ENCODE assay signal across 23 cellular contexts in the genomic region with DNA sequence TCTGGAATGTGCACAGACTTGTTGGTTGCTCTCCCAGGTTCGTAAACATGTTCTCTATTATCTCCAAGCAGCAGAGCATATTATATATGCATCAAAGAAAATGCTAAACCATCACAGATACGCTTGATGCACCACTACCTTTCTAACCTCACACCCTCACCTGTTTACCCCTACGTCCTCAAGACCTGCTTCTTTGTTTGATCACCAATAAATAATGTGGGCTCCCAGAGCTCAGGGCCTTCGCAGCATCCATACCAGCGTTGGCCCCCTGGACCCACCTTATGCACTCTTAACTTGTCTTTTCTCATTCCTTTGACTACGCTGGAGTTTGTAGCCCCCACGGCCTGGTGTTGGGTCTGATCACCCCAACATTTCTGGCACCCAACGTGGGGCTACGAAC.
"Had no signal": no experiment of that assay in that cellular context is flagged by ENCODE, and none has a peak within 500 bp of the region (broad histone marks: within the 10 kb centered on the region; RNA-seq: fewer than 3 reads in every experiment).

No MANE protein-coding gene starts in this region.

- H3K4me3 Mint-ChIP-seq: naive thymus-derived CD4-positive, alpha-beta T cell; nephron; stimulated activated memory B cell treated with anti-CD40 and anti-IgM and Interleukin-4, amounts not matched to agents 10 μg/mL and 1 μg/mL and 100 μg/mL, for 72 hours; type B pancreatic cell had no signal

- H3K36me3 ChIP-seq: esophagus squamous epithelium, prostate gland, right atrium auricular region had no signal

- H3K4me1 ChIP-seq: prostate gland, right atrium auricular region, testis, tibial artery had no signal

- H3K9me3 ChIP-seq: prostate gland, testis had no signal

- H3K4me3 ChIP-seq: esophagus squamous epithelium, prostate gland, right atrium auricular region, testis, tibial artery had no signal

- H3K27ac ChIP-seq: esophagus squamous epithelium, prostate gland, right atrium auricular region, testis, tibial artery had no signal

- H3K4me1 Mint-ChIP-seq: immature natural killer cell; naive thymus-derived CD4-positive, alpha-beta T cell; nephron; stimulated activated memory B cell treated with anti-CD40 and anti-IgM and Interleukin-4, amounts not matched to agents 10 μg/mL and 1 μg/mL and 100 μg/mL, for 72 hours had no signal

- H3K27me3 Mint-ChIP-seq: naive thymus-derived CD4-positive, alpha-beta T cell; stimulated activated memory B cell treated with anti-CD40 and anti-IgM and Interleukin-4, amounts not matched to agents 10 μg/mL and 1 μg/mL and 100 μg/mL, for 72 hours; type B pancreatic cell had no signal

- DNase-seq: cerebellar nuclear complex; effector CD8-positive, alpha-beta T cell; erythroblast; esophagus squamous epithelium; hypothalamus; immature natural killer cell; mesendoderm; midbrain; naive thymus-derived CD4-positive, alpha-beta T cell; nucleus accumbens; stimulated activated CD4-positive, alpha-beta T cell treated with anti-CD3 and anti-CD28 coated beads, Interleukin-2, amount 100 ng/mL, for 24 hours; stimulated activated CD4-positive, alpha-beta T cell treated with anti-CD3 and anti-CD28 coated beads, Interleukin-4, amount 100 ng/mL, for 24 hours; stimulated activated naive CD8-positive, alpha-beta T cell treated with anti-CD3 and anti-CD28 coated beads, Interleukin-15, Interleukin-2, amounts not matched to agents 100 U/mL and 50 U/mL, for 24 hours; substantia nigra; testis; tibial artery had no signal

- H3K27ac Mint-ChIP-seq: immature natural killer cell; nephron; stimulated activated memory B cell treated with anti-CD40 and anti-IgM and Interleukin-4, amounts not matched to agents 10 μg/mL and 1 μg/mL and 100 μg/mL, for 72 hours; type B pancreatic cell had no signal

- ATAC-seq: left lobe of liver; naive thymus-derived CD4-positive, alpha-beta T cell; sciatic nerve; stimulated activated memory B cell treated with anti-CD40 and anti-IgM and Interleukin-4, amounts not matched to agents 10 μg/mL and 1 μg/mL and 100 μg/mL, for 72 hours; stimulated activated naive CD8-positive, alpha-beta T cell treated with anti-CD3 and anti-CD28 coated beads, Interleukin-15, Interleukin-2, amounts not matched to agents 100 U/mL and 50 U/mL, for 24 hours had no signal

- H3K27me3 ChIP-seq: esophagus squamous epithelium, right atrium auricular region, testis, tibial artery had no signal
